9 cellular contexts compared by ENCODE assay signal in genomic region chr5:119255571-119256356, GRCh38.
A peak's percentile ranks its signal among the peaks of the same experiment; 100 is the strongest.
DNase-seq lines count a peak whose midpoint lies in the region; ATAC-seq and TF ChIP-seq lines count a peak whose summit lies in the region.
"Had no signal": no experiment of that assay in that cellular context is flagged by ENCODE, and none has a peak within 500 bp of the region (broad histone marks: within the 10 kb centered on the region; RNA-seq: fewer than 3 reads in every experiment).

No MANE protein-coding gene starts in this region.

- peaks cover 62% of the 10 kb centered on the region for H3K9me3 Mint-ChIP-seq in nephron progenitor cell

- in situ Hi-C loops in GM13976 (cut with MboI; ENCODE audit: low sequenced_read_pairs, unreplicated experiment), result no loop called here

- DNase-seq in AG08395 (ENCODE audit: low spot score), result peak; percentile 6
- peak; percentile 17 for DNase-seq in GM13976 (ENCODE audit: low spot score)
- peak; percentile 36 for DNase-seq in NT2/D1 (ENCODE audit: low read depth, low spot score)
- no peak for DNase-seq in esophagus squamous epithelium (lab: John Stamatoyannopoulos, UW)
- DNase-seq in activated T-cell treated with anti-CD3 and anti-CD28 coated beads, Interleukin-2, amount 50 U/mL, for 1 hour, result no peak
- DNase-seq in nephron progenitor cell, result no peak
- DNase-seq: NCI-H510A had no signal

- ATAC-seq in GM19397 (IDR thresholded peaks at IDR 0.05; ENCODE audit: unreplicated experiment) (no peak), HG02938 (IDR thresholded peaks at IDR 0.05; ENCODE audit: unreplicated experiment) (no peak)

- H3K4me3 ChIP-seq in NT2/D1 (ENCODE audit: insufficient read length, low read depth) (no peak overlapping the region), esophagus squamous epithelium (no peak overlapping the region)

- H3K4me1 ChIP-seq in NT2/D1 (ENCODE audit: insufficient read depth, insufficient read length) (no peaks in the 10 kb centered on the region), esophagus squamous epithelium (no peaks in the 10 kb centered on the region)

- H3K9me3 ChIP-seq in NT2/D1 (ENCODE audit: insufficient read depth, low read length) (peaks cover 12% of the 10 kb centered on the region; the same call in 1 of the 2 replicates), esophagus squamous epithelium (peaks cover 0 to 27% (median 0%) of the 10 kb centered on the region in 3 donors)

- TF ChIP-seq POLR2A in esophagus squamous epithelium (IDR thresholded peaks at IDR 0.05), result no peak

- H3K4me1 Mint-ChIP-seq in nephron progenitor cell, result no peaks in the 10 kb centered on the region

- no peaks in the 10 kb centered on the region for H3K36me3 ChIP-seq in NT2/D1 (ENCODE audit: insufficient read depth, insufficient read length, low read length)
- peaks cover 0 to 7% (median 0%) of the 10 kb centered on the region in 3 donors for H3K36me3 ChIP-seq in esophagus squamous epithelium

- intact Hi-C loops in esophagus squamous epithelium (cut with DNase I), result no loop called here

- H3K27ac ChIP-seq in esophagus squamous epithelium, result peak overlapping the region; percentile 43 to 74 (median 54)

- H3K36me3 Mint-ChIP-seq in nephron progenitor cell (ENCODE audit: low read depth), result peaks cover 45% of the 10 kb centered on the region

- no peaks in the 10 kb centered on the region for H3K27me3 Mint-ChIP-seq in nephron progenitor cell (ENCODE audit: low read depth, poor library complexity)

- TF ChIP-seq CTCF in GM13976 (IDR thresholded peaks at IDR 0.05; ENCODE audit: borderline replicate concordance, control extremely low read depth, extremely low read depth, insufficient read depth, missing control alignments) (no peak), esophagus squamous epithelium (IDR thresholded peaks at IDR 0.05) (peak in 2 of 6 experiments; percentile 31 to 64), nephron progenitor cell (IDR thresholded peaks at IDR 0.05) (no peak)

- H3K9ac ChIP-seq in NT2/D1 (ENCODE audit: insufficient read length, low read depth), result no peak overlapping the region

- WGBS in esophagus squamous epithelium, 2 donors, result 75 to 80% methylated on average over 4 of the region's 5 CpGs

- no peaks in the 10 kb centered on the region for H3K27me3 ChIP-seq in NT2/D1 (ENCODE audit: insufficient read depth, insufficient read length)
- no peaks in the 10 kb centered on the region for H3K27me3 ChIP-seq in esophagus squamous epithelium

- no peak overlapping the region for H3K27ac Mint-ChIP-seq in nephron progenitor cell

- H3K4me3 Mint-ChIP-seq in nephron progenitor cell, result no peak overlapping the region

Comparison
In these comparisons a context has a peak if more than half of its experiments do, and no peak if none do; other contexts are left out.
1. DNase-seq: peak in AG08395 (single experiment), GM13976 (single experiment) and NT2/D1 (single experiment); none in esophagus squamous epithelium (single experiment), activated T-cell treated with anti-CD3 and anti-CD28 coated beads, Interleukin-2, amount 50 U/mL, for 1 hour (single experiment) and nephron progenitor cell (single experiment).